In the genomic region with DNA sequence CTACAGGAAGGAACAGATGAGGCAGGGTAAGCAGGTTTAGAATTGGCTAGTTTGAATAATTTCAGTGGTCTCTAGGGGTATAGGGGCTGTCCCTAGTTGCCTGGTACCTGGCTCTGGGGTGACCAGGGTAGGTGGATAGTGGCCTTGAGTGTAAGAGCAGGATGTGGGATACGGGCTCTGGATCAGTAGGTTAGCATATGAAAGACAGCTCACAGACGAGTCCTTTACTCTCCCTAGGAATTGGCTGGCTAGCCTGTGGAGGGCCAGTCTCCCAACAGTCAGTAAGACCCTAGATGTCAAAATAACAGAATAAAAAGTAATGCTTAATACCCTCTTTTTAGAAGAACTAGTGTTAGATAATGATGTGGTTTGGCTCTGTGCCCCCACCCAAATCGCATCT, we compare ENCODE assay signal across 31 cellular contexts. TPM values are rescaled to one million over a fixed set of nuclear protein-coding genes. Genes with fewer than 3 reads are reported as not detected.
"Had no signal": no experiment of that assay in that cellular context is flagged by ENCODE, and none has a peak within 500 bp of the region (broad histone marks: within the 10 kb centered on the region; RNA-seq: fewer than 3 reads in every experiment).

No MANE protein-coding gene starts in this region.

- H3K27me3 Mint-ChIP-seq: activated T-cell treated with anti-CD3 and anti-CD28 coated beads, Interleukin-2, amount 50 U/mL, for 24 hours had no signal

- H3K27ac ChIP-seq: ascending aorta, breast epithelium, cardiac muscle cell, colonic mucosa, foreskin keratinocyte, gastrocnemius medialis, heart left ventricle had no signal

- H3K4me1 ChIP-seq: ascending aorta, breast epithelium, foreskin keratinocyte, gastrocnemius medialis, heart left ventricle had no signal

- H3K9me3 ChIP-seq: ascending aorta, breast epithelium, colonic mucosa, gastrocnemius medialis, heart left ventricle had no signal

- H3K36me3 Mint-ChIP-seq: activated naive CD4-positive, alpha-beta T cell treated with anti-CD3 and anti-CD28 coated beads, Interleukin-2, amount 10 ng/mL, durations not matched to agents 7 days and 5 days; activated naive CD4-positive, alpha-beta T cell treated with anti-CD3 and anti-CD28 coated beads, Interleukin-2, amount 50 U/mL, for 72 hours; activated naive CD8-positive, alpha-beta T cell treated with anti-CD3 and anti-CD28 coated beads, Interleukin-2, amount 10 ng/mL, durations not matched to agents 7 days and 5 days; brain had no signal

- H3K9me3 Mint-ChIP-seq: activated CD4-positive, alpha-beta memory T cell treated with anti-CD3 and anti-CD28 coated beads, Interleukin-2, amount 10 ng/mL, durations not matched to agents 7 days and 5 days; activated CD4-positive, alpha-beta T cell treated with anti-CD3 and anti-CD28 coated beads, Interleukin-2, amount 10 ng/mL, durations not matched to agents 7 days and 5 days; activated naive CD4-positive, alpha-beta T cell treated with anti-CD3 and anti-CD28 coated beads, Interleukin-2, amount 10 ng/mL, durations not matched to agents 7 days and 5 days; activated naive CD8-positive, alpha-beta T cell treated with anti-CD3 and anti-CD28 coated beads, Interleukin-2, amount 10 ng/mL, durations not matched to agents 7 days and 5 days; activated T-cell treated with anti-CD3 and anti-CD28 coated beads, Interleukin-2, amount 50 U/mL, for 24 hours; activated T-cell treated with anti-CD3 and anti-CD28 coated beads, Interleukin-2, amount 50 U/mL, for 72 hours had no signal

- H3K4me1 Mint-ChIP-seq: activated CD4-positive, alpha-beta memory T cell treated with anti-CD3 and anti-CD28 coated beads, Interleukin-2, amount 10 ng/mL, durations not matched to agents 7 days and 5 days; activated CD4-positive, alpha-beta T cell treated with anti-CD3 and anti-CD28 coated beads, Interleukin-2, amount 10 ng/mL, durations not matched to agents 7 days and 5 days; activated naive CD4-positive, alpha-beta T cell treated with anti-CD3 and anti-CD28 coated beads, Interleukin-2, amount 10 ng/mL, durations not matched to agents 7 days and 5 days; activated naive CD8-positive, alpha-beta T cell treated with anti-CD3 and anti-CD28 coated beads, Interleukin-2, amount 10 ng/mL, durations not matched to agents 7 days and 5 days; brain had no signal

- H3K27ac Mint-ChIP-seq: activated CD4-positive, alpha-beta memory T cell treated with anti-CD3 and anti-CD28 coated beads, Interleukin-2, amount 10 ng/mL, durations not matched to agents 7 days and 5 days; activated CD4-positive, alpha-beta T cell treated with anti-CD3 and anti-CD28 coated beads, Interleukin-2, amount 10 ng/mL, durations not matched to agents 7 days and 5 days; activated naive CD4-positive, alpha-beta T cell treated with anti-CD3 and anti-CD28 coated beads, Interleukin-2, amount 10 ng/mL, durations not matched to agents 7 days and 5 days; activated naive CD4-positive, alpha-beta T cell treated with anti-CD3 and anti-CD28 coated beads, Interleukin-2, amount 50 U/mL, for 72 hours; activated naive CD8-positive, alpha-beta T cell treated with anti-CD3 and anti-CD28 coated beads, Interleukin-2, amount 10 ng/mL, durations not matched to agents 7 days and 5 days; activated T-cell treated with anti-CD3 and anti-CD28 coated beads, Interleukin-2, amount 50 U/mL, for 24 hours; activated T-cell treated with anti-CD3 and anti-CD28 coated beads, Interleukin-2, amount 50 U/mL, for 72 hours; brain had no signal

- H3K27me3 ChIP-seq: ascending aorta, breast epithelium, cardiac muscle cell, colonic mucosa, foreskin keratinocyte, gastrocnemius medialis, heart left ventricle had no signal

- H3K4me3 ChIP-seq: ascending aorta, breast epithelium, cardiac muscle cell, colonic mucosa, gastrocnemius medialis, heart left ventricle had no signal

- ATAC-seq: activated naive CD4-positive, alpha-beta T cell treated with anti-CD3 and anti-CD28 coated beads, Interleukin-2, amount 50 U/mL, for 72 hours; activated T-cell treated with anti-CD3 and anti-CD28 coated beads, Interleukin-2, amount 50 U/mL, for 72 hours; esophagus mucosa; foreskin keratinocyte; gastrocnemius medialis; heart left ventricle had no signal

- H3K36me3 ChIP-seq: ascending aorta, breast epithelium, cardiac muscle cell, colonic mucosa, gastrocnemius medialis, heart left ventricle had no signal

- H3K4me3 Mint-ChIP-seq: activated CD4-positive, alpha-beta memory T cell treated with anti-CD3 and anti-CD28 coated beads, Interleukin-2, amount 10 ng/mL, durations not matched to agents 7 days and 5 days; activated CD4-positive, alpha-beta T cell treated with anti-CD3 and anti-CD28 coated beads, Interleukin-2, amount 10 ng/mL, durations not matched to agents 7 days and 5 days; activated naive CD4-positive, alpha-beta T cell treated with anti-CD3 and anti-CD28 coated beads, Interleukin-2, amount 10 ng/mL, durations not matched to agents 7 days and 5 days; activated naive CD8-positive, alpha-beta T cell treated with anti-CD3 and anti-CD28 coated beads, Interleukin-2, amount 10 ng/mL, durations not matched to agents 7 days and 5 days; activated T-cell treated with anti-CD3 and anti-CD28 coated beads, Interleukin-2, amount 50 U/mL, for 24 hours; activated T-cell treated with anti-CD3 and anti-CD28 coated beads, Interleukin-2, amount 50 U/mL, for 72 hours; brain had no signal

- DNase-seq: activated CD4-positive, alpha-beta memory T cell treated with anti-CD3 and anti-CD28 coated beads, Interleukin-2, amount 10 ng/mL, durations not matched to agents 7 days and 5 days; activated CD4-positive, alpha-beta T cell treated with anti-CD3 and anti-CD28 coated beads for 1 hour; activated CD4-positive, alpha-beta T cell treated with anti-CD3 and anti-CD28 coated beads for 4 hours; activated CD4-positive, alpha-beta T cell treated with anti-CD3 and anti-CD28 coated beads, Interleukin-2, amount 10 ng/mL, durations not matched to agents 7 days and 5 days; activated CD4-positive, alpha-beta T cell treated with anti-CD3 and anti-CD28 coated beads, Interleukin-2, amount 50 U/mL, for 4 hours; activated CD8-positive, alpha-beta memory T cell treated with anti-CD3 and anti-CD28 coated beads, Interleukin-2, amount 50 U/mL, for 48 hours; activated gamma-delta T cell; activated naive CD4-positive, alpha-beta T cell; activated naive CD4-positive, alpha-beta T cell treated with anti-CD3 and anti-CD28 coated beads, Interleukin-2, amount 10 ng/mL, durations not matched to agents 7 days and 5 days; activated naive CD8-positive, alpha-beta T cell treated with anti-CD3 and anti-CD28 coated beads, Interleukin-2, amount 10 ng/mL, durations not matched to agents 7 days and 5 days; activated T-cell treated with anti-CD3 and anti-CD28 coated beads for 4 hours; activated T-cell treated with anti-CD3 and anti-CD28 coated beads, Interleukin-2, amount 50 U/mL, for 24 hours; activated T-cell treated with anti-CD3 and anti-CD28 coated beads, Interleukin-2, amount 50 U/mL, for 72 hours; central memory CD4-positive, alpha-beta T cell; cerebellar nuclear complex; colonic mucosa; effector CD8-positive, alpha-beta T cell; foreskin keratinocyte; gastrocnemius medialis; glutamatergic neuron; heart left ventricle; T-helper 2 cell had no signal

RNA-seq across cellular contexts. Expression of a gene that starts 16.6 kb away (rescaled TPM):
- total RNA-seq: activated CD4-positive, alpha-beta memory T cell treated with anti-CD3 and anti-CD28 coated beads, Interleukin-2, amount 10 ng/mL, durations not matched to agents 7 days and 5 days; activated CD4-positive, alpha-beta T cell treated with anti-CD3 and anti-CD28 coated beads, Interleukin-2, amount 10 ng/mL, durations not matched to agents 7 days and 5 days; activated naive CD4-positive, alpha-beta T cell treated with anti-CD3 and anti-CD28 coated beads, Interleukin-2, amount 50 U/mL, for 72 hours; activated naive CD8-positive, alpha-beta T cell treated with anti-CD3 and anti-CD28 coated beads, Interleukin-2, amount 10 ng/mL, durations not matched to agents 7 days and 5 days; activated T-cell treated with anti-CD3 and anti-CD28 coated beads, Interleukin-2, amount 50 U/mL, for 72 hours; ascending aorta; cardiac muscle cell; dermis microvascular lymphatic vessel endothelial cell; epithelial cell of proximal tubule; foreskin keratinocyte; gastrocnemius medialis; heart left ventricle; T-helper 1 cell treated with Interleukin-12 subunit alpha and Interleukin-12 subunit beta and Interleukin-4 antibody, amounts not matched to agents 30 ng/mL and 1 ng/mL, for 36 hours had no signal
- polyA plus RNA-seq: cardiac muscle cell, foreskin keratinocyte, heart left ventricle had no signal
